Comparison of ENCODE assay signal across 8 cellular contexts in the genomic region with DNA sequence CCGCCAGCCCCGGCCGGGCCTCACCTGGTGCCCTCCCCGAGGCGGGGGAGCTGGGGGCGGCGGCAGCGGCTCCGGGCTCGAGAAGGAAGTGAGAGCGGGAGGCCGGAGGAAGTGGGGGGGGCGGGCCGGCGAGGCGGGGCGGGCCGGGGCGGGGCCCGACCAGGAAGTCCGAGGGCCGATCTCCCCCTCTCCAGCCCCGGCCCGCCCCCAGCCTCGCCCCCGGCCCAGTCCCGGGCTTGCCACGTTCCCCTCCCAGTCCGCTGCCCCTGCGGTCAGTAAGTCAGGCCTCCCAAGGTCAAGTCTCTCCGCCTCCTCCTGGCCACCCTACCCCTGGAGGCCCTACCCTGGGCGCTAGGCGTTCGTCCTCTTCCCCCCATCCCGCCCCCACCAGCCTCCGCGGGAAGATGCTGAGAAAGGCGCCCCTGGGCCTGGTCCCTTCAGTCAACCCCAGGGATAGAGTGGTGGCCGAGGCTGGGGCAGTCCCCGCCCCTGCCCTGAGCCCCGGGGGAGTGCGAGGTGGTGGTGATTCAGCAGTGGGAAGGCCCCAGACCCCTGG. TPM values are rescaled to one million over a fixed set of nuclear protein-coding genes. Genes with fewer than 3 reads are reported as not detected.
DNase-seq lines count a peak whose midpoint lies in the region; ATAC-seq and TF ChIP-seq lines count a peak whose summit lies in the region.

Gene RHOG (minus strand): TSS at position 90 of the 556 bp plus-strand sequence. CDS start 12,821 bp downstream, outside the sequence.

- peaks cover 14 to 21% of the 10 kb centered on the region in 2 donors for H3K36me3 Mint-ChIP-seq in activated T-cell treated with anti-CD3 and anti-CD28 coated beads, Interleukin-2, amount 50 U/mL, for 72 hours (ENCODE audit: insufficient read depth in 2 of 2)
- no peaks in the 10 kb centered on the region for H3K36me3 Mint-ChIP-seq in natural killer cell

- DNase-seq in NCI-H748 (lab: John Stamatoyannopoulos, UW; ENCODE audit: unreplicated experiment) = peak; percentile 70
- DNase-seq in activated T-cell treated with anti-CD3 and anti-CD28 coated beads, Interleukin-2, amount 50 U/mL, for 72 hours = peak in 1 of 2 donors; percentile 81
- peak; percentile 86 for DNase-seq in fibroblast of pulmonary artery (ENCODE audit: low read depth)
- DNase-seq in natural killer cell = no peak
- DNase-seq in vagina (ENCODE audit: extremely low spot score in 2 of 2) = peak in 1 of 2 donors; percentile 94

- no peaks in the 10 kb centered on the region for H3K9me3 Mint-ChIP-seq in activated T-cell treated with anti-CD3 and anti-CD28 coated beads, Interleukin-2, amount 50 U/mL, for 72 hours
- H3K9me3 Mint-ChIP-seq in natural killer cell = no peaks in the 10 kb centered on the region

- H3K27ac ChIP-seq in C4-2B (peak within 1 kb of the TSS; percentile 92), vagina (peak within 1 kb of the TSS; percentile 96)

- H3K4me1 Mint-ChIP-seq in activated T-cell treated with anti-CD3 and anti-CD28 coated beads, Interleukin-2, amount 50 U/mL, for 72 hours (ENCODE audit: low read depth) = peaks cover 71% of the 10 kb centered on the region
- peaks cover 31 to 44% of the 10 kb centered on the region in 2 donors for H3K4me1 Mint-ChIP-seq in natural killer cell

- TF ChIP-seq CTCF in C4-2B (conservative IDR thresholded peaks at IDR 0.05) (no peak), fibroblast of pulmonary artery (IDR thresholded peaks at IDR 0.05; ENCODE audit: low read length, missing control alignments) (no peak), natural killer cell (IDR thresholded peaks at IDR 0.05) (no peak), vagina (IDR thresholded peaks at IDR 0.05) (no peak)

- peak within 1 kb of the TSS; percentile 88 to 90 for H3K4me3 Mint-ChIP-seq in activated T-cell treated with anti-CD3 and anti-CD28 coated beads, Interleukin-2, amount 50 U/mL, for 72 hours
- H3K4me3 Mint-ChIP-seq in natural killer cell = peak within 1 kb of the TSS; percentile 90

- peak within 1 kb of the TSS; percentile 77 for H3K4me3 ChIP-seq in fibroblast of pulmonary artery (replicated peaks; ENCODE audit: low read depth, low read length)
- H3K4me3 ChIP-seq in vagina = peak within 1 kb of the TSS; percentile 64 to 96

- TF ChIP-seq POLR2A in vagina (IDR thresholded peaks at IDR 0.05) = no peak

- H3K4me1 ChIP-seq in vagina = peaks cover 41% of the 10 kb centered on the region

- ATAC-seq in GM18873 (IDR thresholded peaks at IDR 0.05; ENCODE audit: low FRiP score, unreplicated experiment) (peak; percentile 14), HG03097 (IDR thresholded peaks at IDR 0.05; ENCODE audit: low FRiP score, unreplicated experiment) (peak; percentile 32), natural killer cell (peak; percentile 69 to 80 (median 74))
- peak; percentile 86 to 89 for ATAC-seq in activated T-cell treated with anti-CD3 and anti-CD28 coated beads, Interleukin-2, amount 50 U/mL, for 72 hours (replicated peaks in 1 of 2)

- no peaks in the 10 kb centered on the region for H3K27me3 ChIP-seq in vagina

- intact Hi-C loops in natural killer cell (cut with micrococcal nuclease) (loop anchor here (1.0 to 2.0 kb wide), 3 partner anchors 13 to 44 kb away; partner anchors contain the start of gene NUP98), vagina (cut with DNase I) (no loop called here)

- H3K27ac Mint-ChIP-seq in activated T-cell treated with anti-CD3 and anti-CD28 coated beads, Interleukin-2, amount 50 U/mL, for 72 hours = peak within 1 kb of the TSS; percentile 82
- peak within 1 kb of the TSS; percentile 90 to 95 for H3K27ac Mint-ChIP-seq in natural killer cell

- no peaks in the 10 kb centered on the region for H3K27me3 Mint-ChIP-seq in activated T-cell treated with anti-CD3 and anti-CD28 coated beads, Interleukin-2, amount 50 U/mL, for 72 hours (ENCODE audit: low read depth)
- H3K27me3 Mint-ChIP-seq in natural killer cell (ENCODE audit: low read depth in 2 of 2) = no peaks in the 10 kb centered on the region

- H3K9me3 ChIP-seq in vagina = no peaks in the 10 kb centered on the region

- no peaks in the 10 kb centered on the region for H3K36me3 ChIP-seq in vagina

RNA-seq across cellular contexts. Expression of gene RHOG, which starts in this region (rescaled TPM):
- 100 to 1,000 TPM; 196 to 215 TPM for total RNA-seq in activated T-cell treated with anti-CD3 and anti-CD28 coated beads, Interleukin-2, amount 50 U/mL, for 72 hours
- 100 to 1,000 TPM; 114 to 145 (median 137) TPM for total RNA-seq in natural killer cell
- total RNA-seq in vagina = 107 TPM

Comparison
In these comparisons a context has a peak if more than half of its experiments do, and no peak if none do; other contexts are left out.
1. ATAC-seq: peak in every context shown above with its lines; median percentile 88 in activated T-cell treated with anti-CD3 and anti-CD28 coated beads, Interleukin-2, amount 50 U/mL, for 72 hours; 74 in natural killer cell; 32 in HG03097; 14 in GM18873.